ENCODE assay signal across 1 cellular context in genomic region chrX:11755724-11756123, GRCh38.
TF ChIP-seq lines count a peak whose summit lies in the region.

No MANE protein-coding gene starts in this region.

TF ChIP-seq in HepG2, 621 proteins besides CTCF, POLR2A, EP300 and RAD21 (continued from another document and continues in another):
- TF ChIP-seq ZNF777 (CRISPR knock-in tag; IDR thresholded peaks at IDR 0.05) (no peak), ZNF557 (CRISPR knock-in tag; IDR thresholded peaks at IDR 0.05) (no peak), ATF1 (CRISPR knock-in tag; IDR thresholded peaks at IDR 0.05) (no peak), SAFB2 (CRISPR knock-in tag; IDR thresholded peaks at IDR 0.05; ENCODE audit: borderline replicate concordance, low read depth) (no peak), CREBL2 (CRISPR knock-in tag; IDR thresholded peaks at IDR 0.05; ENCODE audit: borderline replicate concordance) (no peak), ZNF136 (CRISPR knock-in tag; IDR thresholded peaks at IDR 0.05; ENCODE audit: low read depth) (no peak), PHB2 (IDR thresholded peaks at IDR 0.05; ENCODE audit: partially characterized antibody) (no peak), PATZ1 (CRISPR knock-in tag; IDR thresholded peaks at IDR 0.05) (peak; percentile 27; the same call in 1 of the 2 replicates), AGO2 (optimal IDR thresholded peaks at IDR 0.05; ENCODE audit: low read depth, low read length) (no peak), NCOA2 (CRISPR knock-in tag; IDR thresholded peaks at IDR 0.05) (peak; percentile 53), ZNF720 (CRISPR knock-in tag; IDR thresholded peaks at IDR 0.05) (no peak), MBD4 (IDR thresholded peaks at IDR 0.05; ENCODE audit: borderline replicate concordance, low read length) (no peak), RAD51 (IDR thresholded peaks at IDR 0.05; ENCODE audit: borderline replicate concordance) (no peak), TFDP2 (CRISPR knock-in tag; IDR thresholded peaks at IDR 0.05) (no peak), ARNT2 (CRISPR knock-in tag; IDR thresholded peaks at IDR 0.05; ENCODE audit: low read depth) (no peak), TBL1XR1 (IDR thresholded peaks at IDR 0.05; ENCODE audit: borderline replicate concordance, low read length, partially characterized antibody) (peak; percentile 15), RARA (CRISPR knock-in tag; IDR thresholded peaks at IDR 0.05) (peak; percentile 71), CCDC6 (CRISPR knock-in tag; IDR thresholded peaks at IDR 0.05) (no peak), ZFAT (CRISPR knock-in tag; conservative IDR thresholded peaks at IDR 0.05) (no peak), NCOR1 (IDR thresholded peaks at IDR 0.05; ENCODE audit: borderline replicate concordance, low read length) (no peak), SSRP1 (CRISPR knock-in tag; IDR thresholded peaks at IDR 0.05) (no peak), SOX5 (CRISPR knock-in tag; IDR thresholded peaks at IDR 0.05; ENCODE audit: borderline replicate concordance) (peak; percentile 76; the same call in 1 of the 2 replicates), RELA (CRISPR knock-in tag; IDR thresholded peaks at IDR 0.05) (no peak), KLF6 (CRISPR knock-in tag; IDR thresholded peaks at IDR 0.05) (no peak), ZMAT3 (CRISPR knock-in tag; conservative IDR thresholded peaks at IDR 0.05) (no peak), HDAC1 (CRISPR knock-in tag; IDR thresholded peaks at IDR 0.05) (0 out of 2 replicates have a peak, but pooled peaks have one; percentile 15), FOSL1 (CRISPR knock-in tag; IDR thresholded peaks at IDR 0.05; ENCODE audit: borderline replicate concordance) (no peak), SUZ12 (IDR thresholded peaks at IDR 0.05; ENCODE audit: low read depth, low read length) (no peak), RXRA (CRISPR knock-in tag; IDR thresholded peaks at IDR 0.05) (no peak; the same call in 1 of the 2 replicates), ZNF788 (CRISPR knock-in tag; IDR thresholded peaks at IDR 0.05; ENCODE audit: borderline replicate concordance) (no peak), GATA4 (IDR thresholded peaks at IDR 0.05; ENCODE audit: borderline replicate concordance, low read depth) (peak; percentile 76; the same call in 1 of the 2 replicates), SKI (IDR thresholded peaks at IDR 0.05; ENCODE audit: partially characterized antibody) (peak; percentile 16), SMAD9 (CRISPR knock-in tag; IDR thresholded peaks at IDR 0.05) (no peak), ZNF503 (CRISPR knock-in tag; IDR thresholded peaks at IDR 0.05) (peak; percentile 92), PHF8 (CRISPR knock-in tag; IDR thresholded peaks at IDR 0.05) (no peak), RERE (CRISPR knock-in tag; IDR thresholded peaks at IDR 0.05; ENCODE audit: low read depth) (peak; percentile 95), ZNF383 (CRISPR knock-in tag; IDR thresholded peaks at IDR 0.05; ENCODE audit: borderline replicate concordance) (no peak), ZSCAN31 (CRISPR knock-in tag; IDR thresholded peaks at IDR 0.05; ENCODE audit: low read depth) (no peak), CBX1 (IDR thresholded peaks at IDR 0.05; ENCODE audit: low read depth) (no peak), ZNF333 (CRISPR knock-in tag; IDR thresholded peaks at IDR 0.05; ENCODE audit: borderline replicate concordance) (no peak), MXD3 (CRISPR knock-in tag; IDR thresholded peaks at IDR 0.05) (no peak), TIGD3 (CRISPR knock-in tag; IDR thresholded peaks at IDR 0.05; ENCODE audit: borderline replicate concordance) (no peak), HDAC6 (IDR thresholded peaks at IDR 0.05; ENCODE audit: low read depth, low read length) (no peak), BCL6 (CRISPR knock-in tag; IDR thresholded peaks at IDR 0.05) (peak; percentile 83), ZSCAN20 (CRISPR knock-in tag; IDR thresholded peaks at IDR 0.05; ENCODE audit: borderline replicate concordance) (no peak), ZNF609 (CRISPR knock-in tag; IDR thresholded peaks at IDR 0.05; ENCODE audit: borderline replicate concordance) (peak; percentile 98), SMAD3 (CRISPR knock-in tag; IDR thresholded peaks at IDR 0.05) (no peak), GPN1 (CRISPR knock-in tag; IDR thresholded peaks at IDR 0.05; ENCODE audit: borderline replicate concordance) (no peak), TRIM22 (IDR thresholded peaks at IDR 0.05) (no peak)
